ENCODE assay signal across 8 cellular contexts in genomic region chr7:23105644-23106490, GRCh38. TPM values are rescaled to one million over a fixed set of nuclear protein-coding genes. Genes with fewer than 3 reads are reported as not detected.
A peak's percentile ranks its signal among the peaks of the same experiment; 100 is the strongest.
DNase-seq lines count a peak whose midpoint lies in the region; ATAC-seq, FAIRE-seq and TF ChIP-seq lines count a peak whose summit lies in the region.

Gene KLHL7 (plus strand): TSS chr7:23105785. CDS start chr7:23106027, 242 bp downstream.

- ATAC-seq in HG02678 (IDR thresholded peaks at IDR 0.05; ENCODE audit: unreplicated experiment) (peak; percentile 97), Right ventricle myocardium inferior (peak; percentile 98), pancreas (peak; percentile 98 to 100 (median 100))

- no peaks in the 10 kb centered on the region for H3K9me2 ChIP-seq in SU-DHL-6 (replicated peaks; ENCODE audit: insufficient read depth, low read length)

- H3K4me2 ChIP-seq in SU-DHL-6 (ENCODE audit: low read depth, low read length, poor library complexity, severe bottlenecking) = peak within 1 kb of the TSS; percentile 77

- peak within 1 kb of the TSS; percentile 79 for H3K4me3 ChIP-seq in GM12864 (ENCODE audit: low read depth, low read length)
- peak within 1 kb of the TSS; percentile 73 for H3K4me3 ChIP-seq in SU-DHL-6 (ENCODE audit: insufficient read depth, low read length, poor library complexity, severe bottlenecking)
- H3K4me3 ChIP-seq in pancreas = peak within 1 kb of the TSS; percentile 67 to 97 (median 80)
- H3K4me3 ChIP-seq in tibial artery = peak within 1 kb of the TSS; percentile 72 to 100

- H3K27me3 ChIP-seq in SU-DHL-6 (ENCODE audit: low read length) (no peaks in the 10 kb centered on the region), pancreas (no peaks in the 10 kb centered on the region), tibial artery (no peaks in the 10 kb centered on the region)

- no peaks in the 10 kb centered on the region for H3K9me3 ChIP-seq in SU-DHL-6 (ENCODE audit: insufficient read depth, low read length)
- H3K9me3 ChIP-seq in pancreas = no peaks in the 10 kb centered on the region
- no peaks in the 10 kb centered on the region for H3K9me3 ChIP-seq in tibial artery

- H3K36me3 ChIP-seq in SU-DHL-6 (ENCODE audit: low read length) = 0 out of 2 replicates have a peak, but pooled peaks cover 3% of the 10 kb centered on the region
- H3K36me3 ChIP-seq in pancreas = no peaks in the 10 kb centered on the region
- H3K36me3 ChIP-seq in tibial artery = no peaks in the 10 kb centered on the region

- H3F3A ChIP-seq in SU-DHL-6 (ENCODE audit: insufficient read depth) = 0 out of 2 replicates have a peak, but pooled peaks cover 4% of the 10 kb centered on the region

- DNase-seq in GM12864 (ENCODE audit: low read depth) (peak; percentile 68), NCI-H128 (lab: John Stamatoyannopoulos, UW; ENCODE audit: unreplicated experiment) (peak; percentile 92), Right ventricle myocardium inferior (ENCODE audit: missing footprints) (peak; percentile 99), pancreas (peak; percentile 96 to 98 (median 97)), tibial artery (peak; percentile 97)
- peak; percentile 92 for DNase-seq in activated naive CD8-positive, alpha-beta T cell treated with anti-CD3 and anti-CD28 coated beads, Interleukin-2, amount 50 U/mL, for 16 hours (ENCODE audit: low read depth, low spot score)

- peak within 1 kb of the TSS; percentile 90 for H2AFZ ChIP-seq in SU-DHL-6 (ENCODE audit: low read depth, low read length, severe bottlenecking)

- no peak for FAIRE-seq in pancreas (lab: Jason Lieb, UNC)

- H4K20me1 ChIP-seq in SU-DHL-6 (ENCODE audit: low read depth, low read length) = 0 out of 2 replicates have a peak, but pooled peaks cover 5% of the 10 kb centered on the region

- WGBS in pancreas, 2 donors = 0% methylated on average over 71 to 74 of the region's 74 CpGs

- H3K4me1 ChIP-seq in pancreas (peaks cover 5 to 16% (median 5%) of the 10 kb centered on the region in 3 donors), tibial artery (peaks cover 0 to 29% (median 23%) of the 10 kb centered on the region in 4 donors)

- peak within 1 kb of the TSS; percentile 71 for H3K9ac ChIP-seq in SU-DHL-6 (ENCODE audit: low read length)

- peaks cover 22% of the 10 kb centered on the region for H3K79me2 ChIP-seq in SU-DHL-6 (ENCODE audit: insufficient read depth, low read length)

- intact Hi-C loops in Right ventricle myocardium inferior (cut with DNase I) = loop anchor here (1.0 to 5.0 kb wide), 3 partner anchors 61 to 141 kb away; partner anchors contain the start of gene GPNMB
- intact Hi-C loops in pancreas (cut with DNase I) = no loop called here
- intact Hi-C loops in tibial artery (cut with DNase I; ENCODE audit: low total_unique reads) = loop anchor here (5.0 kb wide), 1 partner anchor 76 kb away; the partner anchor contains the start of gene NUP42

- H3K27ac ChIP-seq in SU-DHL-6 (ENCODE audit: low read depth, low read length) = peak within 1 kb of the TSS; percentile 83
- H3K27ac ChIP-seq in pancreas = peak within 1 kb of the TSS; percentile 88 to 95 (median 91)
- H3K27ac ChIP-seq in tibial artery = peak within 1 kb of the TSS; percentile 86 to 93

- TF ChIP-seq CTCF in GM12864 (IDR thresholded peaks at IDR 0.05; ENCODE audit: low read depth, low read length, missing control alignments) = no peak
- no peak for TF ChIP-seq CTCF in SU-DHL-6 (IDR thresholded peaks at IDR 0.05; ENCODE audit: insufficient read depth, low read length, poor library complexity, severe bottlenecking)
- no peak for TF ChIP-seq CTCF in pancreas (IDR thresholded peaks at IDR 0.05)
- TF ChIP-seq CTCF in tibial artery (IDR thresholded peaks at IDR 0.05) = no peak

RNA-seq across cellular contexts. Expression of gene KLHL7, which starts in this region (rescaled TPM):
- total RNA-seq in Right ventricle myocardium inferior (162 TPM), pancreas (10 to 100 TPM in 2 of 6 donors, 1 to 10 TPM in 4; 7.2 to 13.4 (median 9.8) TPM)
- polyA plus RNA-seq in pancreas = 1 to 10 TPM; 5.4 to 8.3 TPM

Comparison
In these comparisons a context has a peak if more than half of its experiments do, and no peak if none do; other contexts are left out.
1. Peak in every context shown above with its lines: DNase-seq, ATAC-seq, H3K4me3 ChIP-seq and H3K27ac ChIP-seq.
2. RNA of gene KLHL7 (total RNA-seq): 162 TPM in Right ventricle myocardium inferior (single experiment); 7.2 to 13.4 TPM in pancreas; every median in the first group is over 10 times any median in the second.
3. intact Hi-C loops: an anchor here in Right ventricle myocardium inferior (1.0 to 5.0 kb wide) and tibial artery (5.0 kb wide); none called in pancreas.